In genomic region chr20:1624811-1625690, GRCh38 we compare ENCODE assay signal across 18 cellular contexts. TPM values are rescaled to one million over a fixed set of nuclear protein-coding genes. Genes with fewer than 3 reads are reported as not detected.
DNase-seq lines count a peak whose midpoint lies in the region; ATAC-seq lines count a peak whose summit lies in the region.
"Had no signal": no experiment of that assay in that cellular context is flagged by ENCODE, and none has a peak within 500 bp of the region (broad histone marks: within the 10 kb centered on the region; RNA-seq: fewer than 3 reads in every experiment).

No MANE protein-coding gene starts in this region.

- no peaks in the 10 kb centered on the region for H3K79me1 ChIP-seq in neuronal stem cell (ENCODE audit: low read depth, low read length)

- no peak overlapping the region for H2BK5ac ChIP-seq in neuronal stem cell (ENCODE audit: low read length)

- CTCF ChIA-PET in activated CD4-positive, alpha-beta T cell treated with anti-CD3 and anti-CD28 coated beads, Interleukin-2, amount 10 ng/mL, durations not matched to agents 7 days and 5 days (lab: Charles Lee) = interaction anchor here (1.0 to 1.5 kb wide), 3 partner anchors 24 to 121 kb away, joined by 3 to 4 read pairs (median 4); no protein-coding TSS in a partner anchor

- H3K4me3 ChIP-seq in GM23248 (no peak overlapping the region), neuronal stem cell (ENCODE audit: low read length in 2 of 2) (no peak overlapping the region)
- H3K4me3 ChIP-seq: sigmoid colon, upper lobe of right lung had no signal

- peaks cover 46% of the 10 kb centered on the region for H3K36me3 Mint-ChIP-seq in activated CD4-positive, alpha-beta T cell treated with anti-CD3 and anti-CD28 coated beads, Interleukin-2, amount 10 ng/mL, durations not matched to agents 7 days and 5 days (ENCODE audit: low read depth)
- peaks cover 22% of the 10 kb centered on the region for H3K36me3 Mint-ChIP-seq in activated naive CD8-positive, alpha-beta T cell
- H3K36me3 Mint-ChIP-seq in naive thymus-derived CD8-positive, alpha-beta T cell = peaks cover 5 to 40% (median 19%) of the 10 kb centered on the region in 3 donors

- no peak overlapping the region for H2BK15ac ChIP-seq in neuronal stem cell (ENCODE audit: low read length)

- no peak overlapping the region for H2BK12ac ChIP-seq in neuronal stem cell (ENCODE audit: low read length)

- H3K27ac Mint-ChIP-seq in activated CD4-positive, alpha-beta T cell treated with anti-CD3 and anti-CD28 coated beads, Interleukin-2, amount 10 ng/mL, durations not matched to agents 7 days and 5 days = peak overlapping the region; percentile 46
- H3K27ac Mint-ChIP-seq in activated naive CD8-positive, alpha-beta T cell = peak overlapping the region; percentile 97
- peak overlapping the region; percentile 38 to 91 (median 80) for H3K27ac Mint-ChIP-seq in naive thymus-derived CD8-positive, alpha-beta T cell

- H3K4me2 ChIP-seq in GM23248 (ENCODE audit: unreplicated experiment) (peak overlapping the region; percentile 33), neuronal stem cell (ENCODE audit: insufficient read depth, low read length, poor library complexity, severe bottlenecking) (no peak overlapping the region)

- no peak overlapping the region for H4K91ac ChIP-seq in neuronal stem cell (ENCODE audit: low read depth, low read length, poor library complexity)

- H2BK120ac ChIP-seq in neuronal stem cell (ENCODE audit: low read depth, low read length) = no peak overlapping the region

- no peak overlapping the region for H4K8ac ChIP-seq in neuronal stem cell (ENCODE audit: low read depth, low read length)

- H3K36me3 ChIP-seq in GM23248 (ENCODE audit: low read depth) (no peaks in the 10 kb centered on the region), neuronal stem cell (replicated peaks in 1 of 2; ENCODE audit: control insufficient read depth in 2 of 2, insufficient read depth in 2 of 2, low read length in 2 of 2) (no peaks in the 10 kb centered on the region)
- H3K36me3 ChIP-seq: sigmoid colon, upper lobe of right lung, WERI-Rb-1 had no signal

- H2AFZ ChIP-seq in GM23248 (no peak overlapping the region), neuronal stem cell (ENCODE audit: low read length) (no peak overlapping the region)

- no peak overlapping the region for H3K4ac ChIP-seq in neuronal stem cell (ENCODE audit: low read length)

- H3K4me3 Mint-ChIP-seq in activated CD4-positive, alpha-beta T cell treated with anti-CD3 and anti-CD28 coated beads, Interleukin-2, amount 10 ng/mL, durations not matched to agents 7 days and 5 days = no peak overlapping the region
- H3K4me3 Mint-ChIP-seq in activated naive CD8-positive, alpha-beta T cell = peak overlapping the region; percentile 83
- H3K4me3 Mint-ChIP-seq in naive thymus-derived CD8-positive, alpha-beta T cell = peak overlapping the region in 1 of 10 donors; percentile 35

- DNase-seq in activated CD4-positive, alpha-beta T cell treated with anti-CD3 and anti-CD28 coated beads, Interleukin-2, amount 10 ng/mL, durations not matched to agents 7 days and 5 days = no peak
- no peak for DNase-seq in activated CD4-positive, alpha-beta T cell treated with anti-CD3 and anti-CD28 coated beads for 4 hours
- DNase-seq in GM23248 (no peak), neuronal stem cell (ENCODE audit: low spot score) (no peak)
- DNase-seq in naive thymus-derived CD8-positive, alpha-beta T cell = no peak
- DNase-seq: kidney glomerular epithelial cell; midbrain; NCI-H1048; NCI-H69; nucleus accumbens; RPMI8226; sigmoid colon; stimulated activated CD4-positive, alpha-beta T cell treated with anti-CD3 and anti-CD28 coated beads, Interleukin-4, amount 100 ng/mL, for 1 hour; upper lobe of right lung; WERI-Rb-1 had no signal

- H3K4me1 Mint-ChIP-seq in activated CD4-positive, alpha-beta T cell treated with anti-CD3 and anti-CD28 coated beads, Interleukin-2, amount 10 ng/mL, durations not matched to agents 7 days and 5 days = peaks cover 62% of the 10 kb centered on the region
- H3K4me1 Mint-ChIP-seq in activated naive CD8-positive, alpha-beta T cell (ENCODE audit: low read depth) = peaks cover 95% of the 10 kb centered on the region
- H3K4me1 Mint-ChIP-seq in naive thymus-derived CD8-positive, alpha-beta T cell = peaks cover 38 to 93% (median 80%) of the 10 kb centered on the region in 4 donors

- no peak overlapping the region for H3K18ac ChIP-seq in neuronal stem cell (ENCODE audit: low read length)

- H3K9me2 ChIP-seq in GM23248 (ENCODE audit: insufficient read depth) = no peaks in the 10 kb centered on the region

- no peaks in the 10 kb centered on the region for H3K9me3 Mint-ChIP-seq in activated CD4-positive, alpha-beta T cell treated with anti-CD3 and anti-CD28 coated beads, Interleukin-2, amount 10 ng/mL, durations not matched to agents 7 days and 5 days
- H3K9me3 Mint-ChIP-seq in activated naive CD8-positive, alpha-beta T cell (ENCODE audit: low read depth) = no peaks in the 10 kb centered on the region
- no peaks in the 10 kb centered on the region for H3K9me3 Mint-ChIP-seq in naive thymus-derived CD8-positive, alpha-beta T cell

- H4K20me1 ChIP-seq in GM23248 (ENCODE audit: insufficient read depth) = no peaks in the 10 kb centered on the region

- 23 to 27% methylated on average over 2 of the region's 2 CpGs for WGBS in GM23248 (ENCODE audit: low coverage in 1 of 2, low lambda C conversion rate in 2 of 2, missing lambda C conversion rate in 2 of 2), 2 experiments
- no CpG with 5 or more reads among the region's 2 CpGs for WGBS in neuronal stem cell (ENCODE audit: extremely low coverage in 2 of 2, insufficient read length in 2 of 2, insufficient replicate concordance in 1 of 2), 2 donors

- H3K23ac ChIP-seq in neuronal stem cell (ENCODE audit: low read depth, low read length, poor library complexity) = no peak overlapping the region

- H3K14ac ChIP-seq in neuronal stem cell (ENCODE audit: low read length) = no peak overlapping the region

- POLR2A ChIA-PET in activated CD4-positive, alpha-beta T cell treated with anti-CD3 and anti-CD28 coated beads, Interleukin-2, amount 10 ng/mL, durations not matched to agents 7 days and 5 days (lab: Charles Lee) = no interaction called here
- POLR2A ChIA-PET in naive thymus-derived CD8-positive, alpha-beta T cell (lab: Charles Lee) = interaction anchor here (0.8 kb wide), 1 partner anchor 10 kb away, joined by 3 read pairs; no protein-coding TSS in a partner anchor

- no peak for ATAC-seq in naive thymus-derived CD8-positive, alpha-beta T cell
- no peak for ATAC-seq in GM21526 (IDR thresholded peaks at IDR 0.05; ENCODE audit: low FRiP score, unreplicated experiment)
- ATAC-seq in GM18907 (IDR thresholded peaks at IDR 0.05; ENCODE audit: unreplicated experiment) = no peak
- ATAC-seq: upper lobe of right lung had no signal

- H3F3A ChIP-seq in GM23248 (ENCODE audit: insufficient read depth) = 0 out of 2 replicates have a peak, but pooled peaks cover 9% of the 10 kb centered on the region

- in situ Hi-C loops in GM23248 (cut with MboI) = loop anchor here (25.0 kb wide), 1 partner anchor 88 kb away; no protein-coding TSS in a partner anchor

- H3K27me3 Mint-ChIP-seq in activated CD4-positive, alpha-beta T cell treated with anti-CD3 and anti-CD28 coated beads, Interleukin-2, amount 10 ng/mL, durations not matched to agents 7 days and 5 days = no peaks in the 10 kb centered on the region
- no peaks in the 10 kb centered on the region for H3K27me3 Mint-ChIP-seq in activated naive CD8-positive, alpha-beta T cell
- H3K27me3 Mint-ChIP-seq in naive thymus-derived CD8-positive, alpha-beta T cell = no peaks in the 10 kb centered on the region

- H3K27me3 ChIP-seq in GM23248 (replicated peaks; ENCODE audit: insufficient read depth) (no peaks in the 10 kb centered on the region; the same call in 1 of the 2 replicates), neuronal stem cell (ENCODE audit: control insufficient read depth in 3 of 3, insufficient read depth in 3 of 3, low read depth in 1 of 3, low read length in 3 of 3) (peaks cover 0 to 6% (median 0%) of the 10 kb centered on the region in 3 experiments)
- H3K27me3 ChIP-seq: sigmoid colon, upper lobe of right lung had no signal

- H3K9ac ChIP-seq in GM23248 (no peak overlapping the region), neuronal stem cell (ENCODE audit: low read depth, low read length, poor library complexity) (no peak overlapping the region)

- H3K4me1 ChIP-seq in GM23248 (ENCODE audit: insufficient read depth) (peaks cover 19% of the 10 kb centered on the region), neuronal stem cell (ENCODE audit: control insufficient read depth in 2 of 2, insufficient read depth in 1 of 2, low read depth in 1 of 2, low read length in 2 of 2) (no peaks in the 10 kb centered on the region)
- H3K4me1 ChIP-seq: sigmoid colon, upper lobe of right lung had no signal

- no peak overlapping the region for H2AK5ac ChIP-seq in neuronal stem cell (ENCODE audit: low read depth, low read length)

- H3K27ac ChIP-seq in GM23248 = no peak overlapping the region
- H3K27ac ChIP-seq in neuronal stem cell (replicated peaks; ENCODE audit: low read length) = no peak overlapping the region
- H3K27ac ChIP-seq: sigmoid colon, upper lobe of right lung, WERI-Rb-1 had no signal

- no peaks in the 10 kb centered on the region for H3K9me3 ChIP-seq in GM23248 (ENCODE audit: low read depth)
- H3K9me3 ChIP-seq in neuronal stem cell (replicated peaks in 1 of 2; ENCODE audit: control insufficient read depth in 2 of 2, insufficient read depth in 1 of 2, low read depth in 1 of 2, low read length in 2 of 2) = no peaks in the 10 kb centered on the region
- H3K9me3 ChIP-seq: sigmoid colon, upper lobe of right lung had no signal

- no peaks in the 10 kb centered on the region for H3K79me2 ChIP-seq in GM23248 (ENCODE audit: insufficient read depth)

RNA-seq across cellular contexts. Expression of gene SIRPB1, which starts 5.2 kb away (rescaled TPM):
- 1 to 10 TPM; 3.6 to 4.5 TPM for total RNA-seq in activated CD4-positive, alpha-beta T cell treated with anti-CD3 and anti-CD28 coated beads, Interleukin-2, amount 10 ng/mL, durations not matched to agents 7 days and 5 days
- 0.38 and 0.54 TPM in 2 replicates for total RNA-seq in GM23248 (2014; rRNA removed; shearing (Covaris generic))
- polyA plus RNA-seq in GM23248 (2016; fragmentation: Nextera tagmentation; extraction: Ambion mirVana) = not detected in 2 replicates
- total RNA-seq in naive thymus-derived CD8-positive, alpha-beta T cell = 10 to 100 TPM; 13.3 to 14.8 TPM
- 1 to 10 TPM in 2 of 3 donors, under 1 TPM in 1; 0.23 to 6.1 (median 3.3) TPM for polyA plus RNA-seq in naive thymus-derived CD8-positive, alpha-beta T cell
- 0.14 TPM for polyA plus RNA-seq in neuronal stem cell (2013, experiment 1 of 2)
- 0.25 TPM for polyA plus RNA-seq in neuronal stem cell (2013, experiment 2 of 2)

RNA-seq across cellular contexts. Expression of gene SIRPG, which starts 32.5 kb away (rescaled TPM):
- total RNA-seq in activated CD4-positive, alpha-beta T cell treated with anti-CD3 and anti-CD28 coated beads, Interleukin-2, amount 10 ng/mL, durations not matched to agents 7 days and 5 days = 10 to 100 TPM; 82.6 to 90.1 TPM
- not detected in 2 replicates for total RNA-seq in GM23248 (2014; rRNA removed; shearing (Covaris generic))
- not detected in 2 replicates for polyA plus RNA-seq in GM23248 (2016; fragmentation: Nextera tagmentation; extraction: Ambion mirVana)
- 10 to 100 TPM; 47.5 to 52.2 TPM for total RNA-seq in naive thymus-derived CD8-positive, alpha-beta T cell
- 100 to 1,000 TPM; 165 to 246 (median 187) TPM for polyA plus RNA-seq in naive thymus-derived CD8-positive, alpha-beta T cell
- not detected for polyA plus RNA-seq in neuronal stem cell (2013, experiment 1 of 2)
- polyA plus RNA-seq in neuronal stem cell (2013, experiment 2 of 2) = 0.04 TPM

Comparison
In these comparisons a context has a peak if more than half of its experiments do, and no peak if none do; other contexts are left out.
1. H3K27ac Mint-ChIP-seq: peak in every context shown above with its lines; median percentile 97 in activated naive CD8-positive, alpha-beta T cell; 80 in naive thymus-derived CD8-positive, alpha-beta T cell; 46 in activated CD4-positive, alpha-beta T cell treated with anti-CD3 and anti-CD28 coated beads, Interleukin-2, amount 10 ng/mL, durations not matched to agents 7 days and 5 days.
2. RNA of gene SIRPG, which starts 32.5 kb away (total RNA-seq): 82.6 to 90.1 TPM in activated CD4-positive, alpha-beta T cell treated with anti-CD3 and anti-CD28 coated beads, Interleukin-2, amount 10 ng/mL, durations not matched to agents 7 days and 5 days and 47.5 to 52.2 TPM in naive thymus-derived CD8-positive, alpha-beta T cell; not detected in GM23248; every median in the first group is over 10 times any median in the second.